ENCODE assay signal across 27 cellular contexts in the genomic region with DNA sequence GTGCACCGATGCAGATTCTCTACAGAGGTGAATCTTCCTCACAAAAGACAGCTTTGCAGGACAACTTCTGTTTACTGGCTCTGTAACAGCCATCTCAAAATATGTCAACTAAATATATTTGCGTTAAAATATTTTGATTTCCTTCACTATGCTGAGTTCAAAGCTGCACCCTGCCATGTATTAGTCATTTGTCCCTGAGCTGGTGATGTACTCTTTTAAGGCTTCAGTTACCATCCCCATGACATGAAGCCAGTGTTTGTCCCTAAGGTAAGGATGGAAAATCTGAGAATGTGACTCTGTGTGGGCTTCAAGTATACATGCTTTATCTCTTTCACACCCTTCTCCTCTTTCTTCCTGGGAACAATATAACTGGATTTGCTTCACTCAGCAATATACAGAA.
"Had no signal": no experiment of that assay in that cellular context is flagged by ENCODE, and none has a peak within 500 bp of the region (broad histone marks: within the 10 kb centered on the region; RNA-seq: fewer than 3 reads in every experiment).

No MANE protein-coding gene starts in this region.

- H3K4me1 ChIP-seq: ascending aorta, colonic mucosa, SJCRH30 had no signal

- H3K4me3 ChIP-seq: ascending aorta, cardiac muscle cell, colonic mucosa, SJCRH30, SK-N-MC had no signal

- DNase-seq: activated CD4-positive, alpha-beta T cell treated with anti-CD3 and anti-CD28 coated beads for 1 hour; activated CD4-positive, alpha-beta T cell treated with anti-CD3 and anti-CD28 coated beads, Interleukin-2, amount 10 ng/mL, durations not matched to agents 24 days and 14 days; activated CD4-positive, alpha-beta T cell treated with anti-CD3 and anti-CD28 coated beads, Interleukin-2, amount 50 U/mL, for 4 hours; activated CD4-positive, CD25-positive, alpha-beta regulatory T cell; activated CD8-positive, alpha-beta memory T cell treated with anti-CD3 and anti-CD28 coated beads for 24 hours; activated CD8-positive, alpha-beta memory T cell treated with anti-CD3 and anti-CD28 coated beads, Interleukin-2, amount 10 ng/mL, durations not matched to agents 7 days and 5 days; activated CD8-positive, alpha-beta memory T cell treated with anti-CD3 and anti-CD28 coated beads, Interleukin-2, amount 50 U/mL, for 48 hours; activated effector memory CD4-positive, alpha-beta T cell treated with anti-CD3 and anti-CD28 coated beads, Interleukin-2, amount 50 U/mL, for 16 hours; activated naive CD4-positive, alpha-beta T cell; activated T-cell treated with anti-CD3 and anti-CD28 coated beads, Interleukin-2, amount 50 U/mL, for 48 hours; amniotic stem cell; colonic mucosa; Karpas-422; NCI-H1417 treated with DMSO at 0.1 percent for 48 hours; NCI-H187 treated with DMSO at 0.1 percent for 48 hours; NCI-H2081; NCI-H524 treated with DMSO at 0.1 percent for 48 hours; SHP77; T1000; WERI-Rb-1 had no signal

- ATAC-seq: activated CD8-positive, alpha-beta memory T cell treated with anti-CD3 and anti-CD28 coated beads, Interleukin-2, amount 10 ng/mL, durations not matched to agents 7 days and 5 days; Panc1 had no signal

- H3K27ac Mint-ChIP-seq: activated CD4-positive, alpha-beta T cell treated with anti-CD3 and anti-CD28 coated beads, Interleukin-2, amount 10 ng/mL, durations not matched to agents 24 days and 14 days; activated CD8-positive, alpha-beta memory T cell treated with anti-CD3 and anti-CD28 coated beads, Interleukin-2, amount 10 ng/mL, durations not matched to agents 7 days and 5 days; activated naive CD4-positive, alpha-beta T cell treated with anti-CD3 and anti-CD28 coated beads, Interleukin-2, amount 50 U/mL, for 24 hours had no signal

- H3K36me3 Mint-ChIP-seq: activated naive CD4-positive, alpha-beta T cell treated with anti-CD3 and anti-CD28 coated beads, Interleukin-2, amount 50 U/mL, for 24 hours had no signal

- H3K9me3 Mint-ChIP-seq: activated naive CD4-positive, alpha-beta T cell treated with anti-CD3 and anti-CD28 coated beads, Interleukin-2, amount 50 U/mL, for 24 hours; central memory CD8-positive, alpha-beta T cell had no signal

- H3K27ac ChIP-seq: ascending aorta, cardiac muscle cell, colonic mucosa, SJCRH30, SK-N-MC, WERI-Rb-1 had no signal

- H3K9me3 ChIP-seq: ascending aorta, colonic mucosa, SJCRH30 had no signal
